9 cellular contexts compared by ENCODE assay signal in the genomic region with DNA sequence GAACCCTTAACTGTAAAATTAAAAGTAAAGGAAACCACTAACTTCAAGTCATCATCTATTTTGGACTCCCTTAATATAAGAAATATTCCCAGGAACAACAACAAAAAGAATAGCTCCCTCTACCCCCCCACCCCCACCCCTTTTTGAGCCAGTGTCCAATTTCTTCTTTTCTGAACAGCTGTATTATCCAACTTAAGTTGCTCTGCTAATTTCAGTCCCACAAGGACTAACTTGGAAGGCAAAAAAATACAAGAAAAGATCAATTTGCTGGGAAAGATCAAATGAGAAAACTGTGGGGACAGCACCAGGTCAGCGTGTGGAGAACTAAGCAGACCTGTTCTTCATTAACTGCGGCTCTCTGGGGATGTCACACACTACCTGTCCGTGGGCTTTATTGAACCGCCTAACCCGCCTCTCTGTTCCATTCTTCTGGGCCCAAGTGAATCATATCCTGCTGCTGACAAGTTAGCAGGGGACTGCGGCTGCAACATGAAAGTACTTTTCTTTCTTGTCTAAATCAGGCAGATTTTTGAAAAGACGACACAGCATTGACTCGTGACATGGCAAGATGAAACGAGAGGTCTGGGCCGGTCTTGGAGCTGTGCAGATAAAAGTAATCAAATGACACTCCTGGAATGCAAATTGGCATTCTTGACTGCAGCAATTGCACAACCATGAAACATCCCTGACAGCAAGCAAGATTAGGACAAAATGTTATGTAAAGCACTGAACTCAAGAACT. TPM values are rescaled to one million over a fixed set of nuclear protein-coding genes. Genes with fewer than 3 reads are reported as not detected.
DNase-seq lines count a peak whose midpoint lies in the region; ATAC-seq and TF ChIP-seq lines count a peak whose summit lies in the region.
"Had no signal": no experiment of that assay in that cellular context is flagged by ENCODE, and none has a peak within 500 bp of the region (broad histone marks: within the 10 kb centered on the region; RNA-seq: fewer than 3 reads in every experiment).

No MANE protein-coding gene starts in this region.

- DNase-seq in COLO829 (ENCODE audit: low spot score): peak; percentile 50
- peak; percentile 36 to 38 for DNase-seq in SJSA1 (ENCODE audit: low read depth in 1 of 2, low spot score in 2 of 2)
- DNase-seq in ovary: peak in 3 of 5 donors; percentile 50 to 69 (median 55)
- no peak for DNase-seq in caudate nucleus (lab: John Stamatoyannopoulos, UW)
- DNase-seq in activated T-helper 2 cell treated with anti-CD3 and anti-CD28 coated beads, Interferon-gamma antibody, Interleukin-2, Interleukin-4, amounts not matched to agents 10 μg/mL and 5 μg/mL and 100 μg/mL, durations not matched to agents 14 hours and 24 hours and 36 hours (ENCODE audit: low spot score): no peak
- DNase-seq in activated gamma-delta T cell (lab: John Stamatoyannopoulos, UW): no peak
- DNase-seq: activated B cell treated with CpG ODN at 0.5 μM for 24 hours had no signal

- TF ChIP-seq CTCF in gastroesophageal sphincter (IDR thresholded peaks at IDR 0.05) (no peak), ovary (IDR thresholded peaks at IDR 0.05) (no peak)

- H3K4me1 Mint-ChIP-seq in activated T-helper 2 cell treated with anti-CD3 and anti-CD28 coated beads, Interferon-gamma antibody, Interleukin-2, Interleukin-4, amounts not matched to agents 10 μg/mL and 5 μg/mL and 100 μg/mL, durations not matched to agents 14 hours and 24 hours and 36 hours (ENCODE audit: low read depth): peaks cover 2% of the 10 kb centered on the region

- H3K9me3 Mint-ChIP-seq in activated T-helper 2 cell treated with anti-CD3 and anti-CD28 coated beads, Interferon-gamma antibody, Interleukin-2, Interleukin-4, amounts not matched to agents 10 μg/mL and 5 μg/mL and 100 μg/mL, durations not matched to agents 14 hours and 24 hours and 36 hours: no peaks in the 10 kb centered on the region
- H3K9me3 Mint-ChIP-seq: activated B cell treated with CpG ODN at 0.5 μM for 24 hours had no signal

- H3K36me3 ChIP-seq in SJSA1 (no peaks in the 10 kb centered on the region), gastroesophageal sphincter (no peaks in the 10 kb centered on the region), ovary (no peaks in the 10 kb centered on the region)

- TF ChIP-seq EP300 in gastroesophageal sphincter (IDR thresholded peaks at IDR 0.05): no peak
- TF ChIP-seq EP300 in ovary (IDR thresholded peaks at IDR 0.05): no peak

- H3K27ac ChIP-seq in SJSA1: peak overlapping the region; percentile 24
- peak overlapping the region; percentile 89 to 96 (median 92) for H3K27ac ChIP-seq in gastroesophageal sphincter
- H3K27ac ChIP-seq in ovary: peak overlapping the region in 1 of 2 donors; percentile 93
- no peak overlapping the region for H3K27ac ChIP-seq in caudate nucleus (ENCODE audit: low read depth, low read length)

- no peak overlapping the region for H3K27ac Mint-ChIP-seq in activated T-helper 2 cell treated with anti-CD3 and anti-CD28 coated beads, Interferon-gamma antibody, Interleukin-2, Interleukin-4, amounts not matched to agents 10 μg/mL and 5 μg/mL and 100 μg/mL, durations not matched to agents 14 hours and 24 hours and 36 hours
- H3K27ac Mint-ChIP-seq: activated B cell treated with CpG ODN at 0.5 μM for 24 hours had no signal

- peak; percentile 57 for ATAC-seq in gastroesophageal sphincter
- no peak for ATAC-seq in GM18909 (IDR thresholded peaks at IDR 0.05; ENCODE audit: poor library complexity, unreplicated experiment)

- H3K9me3 ChIP-seq in SJSA1 (replicated peaks) (no peaks in the 10 kb centered on the region), gastroesophageal sphincter (no peaks in the 10 kb centered on the region), ovary (no peaks in the 10 kb centered on the region)

- H3K27me3 ChIP-seq in SJSA1 (replicated peaks) (no peaks in the 10 kb centered on the region), gastroesophageal sphincter (no peaks in the 10 kb centered on the region), ovary (no peaks in the 10 kb centered on the region)

- H3K27me3 Mint-ChIP-seq in activated T-helper 2 cell treated with anti-CD3 and anti-CD28 coated beads, Interferon-gamma antibody, Interleukin-2, Interleukin-4, amounts not matched to agents 10 μg/mL and 5 μg/mL and 100 μg/mL, durations not matched to agents 14 hours and 24 hours and 36 hours (ENCODE audit: low read depth): peaks cover 29% of the 10 kb centered on the region

- intact Hi-C loops in ovary (cut with DNase I): loop anchor here in 1 of 4 donors (10.0 kb wide), 1 partner anchor 163 kb away; no protein-coding TSS in a partner anchor
- intact Hi-C loops in activated T-helper 2 cell treated with anti-CD3 and anti-CD28 coated beads, Interferon-gamma antibody, Interleukin-2, Interleukin-4, amounts not matched to agents 10 μg/mL and 5 μg/mL and 100 μg/mL, durations not matched to agents 14 hours and 24 hours and 36 hours (cut with micrococcal nuclease): no loop called here

- H3K4me3 ChIP-seq in SJSA1: no peak overlapping the region
- peak overlapping the region; percentile 78 to 84 for H3K4me3 ChIP-seq in gastroesophageal sphincter
- H3K4me3 ChIP-seq in ovary: peak overlapping the region; percentile 88

- no peak overlapping the region for H3K4me3 Mint-ChIP-seq in activated T-helper 2 cell treated with anti-CD3 and anti-CD28 coated beads, Interferon-gamma antibody, Interleukin-2, Interleukin-4, amounts not matched to agents 10 μg/mL and 5 μg/mL and 100 μg/mL, durations not matched to agents 14 hours and 24 hours and 36 hours (ENCODE audit: low read depth)
- H3K4me3 Mint-ChIP-seq: activated B cell treated with CpG ODN at 0.5 μM for 24 hours had no signal

- H3K4me1 ChIP-seq in SJSA1 (replicated peaks): peaks cover 8% of the 10 kb centered on the region
- peaks cover 0 to 66% (median 5%) of the 10 kb centered on the region in 3 donors for H3K4me1 ChIP-seq in gastroesophageal sphincter
- H3K4me1 ChIP-seq in ovary (ENCODE audit: insufficient read depth): peaks cover 7% of the 10 kb centered on the region

- WGBS in gastroesophageal sphincter (ENCODE audit: low coverage in 1 of 2), 2 donors: 7 to 13% methylated on average over 7 to 10 of the region's 10 CpGs
- WGBS in ovary, 3 donors: 6% methylated on average over 10 of the region's 10 CpGs

- no peak for TF ChIP-seq POLR2A in gastroesophageal sphincter (IDR thresholded peaks at IDR 0.05)
- TF ChIP-seq POLR2A in ovary (IDR thresholded peaks at IDR 0.05): no peak

- H3K36me3 Mint-ChIP-seq in activated T-helper 2 cell treated with anti-CD3 and anti-CD28 coated beads, Interferon-gamma antibody, Interleukin-2, Interleukin-4, amounts not matched to agents 10 μg/mL and 5 μg/mL and 100 μg/mL, durations not matched to agents 14 hours and 24 hours and 36 hours (ENCODE audit: low read depth): no peaks in the 10 kb centered on the region

RNA-seq across cellular contexts. Expression of a gene that starts 2.7 kb away (rescaled TPM):
- total RNA-seq in SJSA1 (2014; rRNA removed; shearing (Covaris generic)): 1.6 and 4.9 TPM in 2 replicates
- total RNA-seq in gastroesophageal sphincter (100 to 1,000 TPM in 2 of 4 donors, 10 to 100 TPM in 2; 90.2 to 130 (median 100.0) TPM), ovary (100 to 1,000 TPM in 5 of 7 donors, 10 to 100 TPM in 2; 47.9 to 232 (median 201) TPM)
- 10 to 100 TPM; 17.2 to 36.1 TPM for polyA plus RNA-seq in ovary
- not detected in 2 replicates for total RNA-seq in activated T-helper 2 cell treated with anti-CD3 and anti-CD28 coated beads, Interferon-gamma antibody, Interleukin-2, Interleukin-4, amounts not matched to agents 10 μg/mL and 5 μg/mL and 100 μg/mL, durations not matched to agents 14 hours and 24 hours and 36 hours
- total RNA-seq: activated B cell treated with CpG ODN at 0.5 μM for 24 hours had no signal

Comparison
In these comparisons a context has a peak if more than half of its experiments do, and no peak if none do; other contexts are left out.
1. DNase-seq: peak in COLO829 (single experiment), SJSA1 (2 of 2) and ovary (3 of 5); none in caudate nucleus (0 of 61), activated T-helper 2 cell treated with anti-CD3 and anti-CD28 coated beads, Interferon-gamma antibody, Interleukin-2, Interleukin-4, amounts not matched to agents 10 μg/mL and 5 μg/mL and 100 μg/mL, durations not matched to agents 14 hours and 24 hours and 36 hours (single experiment) and activated gamma-delta T cell (single experiment).